Comparison of ENCODE assay signal across 26 cellular contexts in the genomic region with DNA sequence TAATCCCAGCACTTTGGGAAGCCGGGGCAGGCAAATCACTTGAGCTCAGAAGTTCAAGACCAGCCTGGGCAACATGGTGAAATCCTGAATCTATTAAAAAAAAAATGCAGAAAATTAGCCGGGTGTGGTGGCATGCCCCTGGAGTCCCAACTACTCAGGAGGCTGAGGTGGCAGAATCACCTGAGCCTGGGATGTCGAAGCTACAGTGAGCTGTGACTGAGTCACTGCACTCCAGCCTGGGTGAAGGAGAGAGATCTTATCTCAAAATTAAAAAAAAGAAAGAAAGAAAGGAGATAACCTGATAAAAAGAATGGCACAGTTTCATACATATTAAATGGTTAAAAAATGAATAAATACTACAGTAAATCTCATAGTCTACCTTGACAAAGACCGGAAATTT.
DNase-seq lines count a peak whose midpoint lies in the region; ATAC-seq and TF ChIP-seq lines count a peak whose summit lies in the region.
"Had no signal": no experiment of that assay in that cellular context is flagged by ENCODE, and none has a peak within 500 bp of the region (broad histone marks: within the 10 kb centered on the region; RNA-seq: fewer than 3 reads in every experiment).

No MANE protein-coding gene starts in this region.

- CTCF ChIA-PET in activated CD8-positive, alpha-beta T cell treated with anti-CD3 and anti-CD28 coated beads for 36 hours (lab: Charles Lee): no interaction called here

- H3K9me3 Mint-ChIP-seq in activated CD8-positive, alpha-beta T cell treated with anti-CD3 and anti-CD28 coated beads for 36 hours: no peaks in the 10 kb centered on the region
- H3K9me3 Mint-ChIP-seq: CD14-positive monocyte had no signal

- POLR2A ChIA-PET in activated CD8-positive, alpha-beta T cell treated with anti-CD3 and anti-CD28 coated beads for 36 hours (lab: Charles Lee): no interaction called here

- peak overlapping the region; percentile 57 for H3K27ac ChIP-seq in KOPT-K1 (ENCODE audit: low read depth, low read length, poor library complexity, severe bottlenecking)

- TF ChIP-seq CTCF in activated CD8-positive, alpha-beta T cell treated with anti-CD3 and anti-CD28 coated beads for 36 hours (IDR thresholded peaks at IDR 0.05): no peak

- intact Hi-C loops in activated CD8-positive, alpha-beta T cell treated with anti-CD3 and anti-CD28 coated beads for 36 hours (cut with micrococcal nuclease): no loop called here

- ATAC-seq in activated CD8-positive, alpha-beta T cell treated with anti-CD3 and anti-CD28 coated beads for 36 hours: peak; percentile 30
- ATAC-seq in HG02852 (IDR thresholded peaks at IDR 0.05; ENCODE audit: unreplicated experiment) (no peak), GM21390 (IDR thresholded peaks at IDR 0.05; ENCODE audit: unreplicated experiment) (no peak)
- ATAC-seq: left colon; mucosa of descending colon; natural killer cell treated with Interleukin-12 subunit alpha and Interleukin-12 subunit beta and Interleukin-15 and Interleukin-18, amount 100 ng/mL, for 72 hours; Right ventricle myocardium inferior; stimulated activated naive B cell treated with anti-CD40 and anti-IgM and Interleukin-4, amounts not matched to agents 10 μg/mL and 1 μg/mL and 100 μg/mL, for 72 hours had no signal

- DNase-seq in activated CD4-positive, alpha-beta T cell treated with anti-CD3 and anti-CD28 coated beads for 48 hours: peak; percentile 17
- DNase-seq in activated CD4-positive, alpha-beta T cell treated with anti-CD3 and anti-CD28 coated beads for 1 hour: no peak
- no peak for DNase-seq in activated CD8-positive, alpha-beta T cell treated with anti-CD3 and anti-CD28 coated beads for 36 hours
- peak; percentile 71 for DNase-seq in kidney tubule cell (ENCODE audit: low spot score)
- no peak for DNase-seq in NCI-H526 (lab: John Stamatoyannopoulos, UW)
- DNase-seq: activated T-cell treated with anti-CD3 and anti-CD28 coated beads, Interleukin-2, amount 50 U/mL, for 48 hours; central memory CD4-positive, alpha-beta T cell; cortex of kidney; Kasumi-1; left colon; mucosa of descending colon; MV-4-11; NCI-H1436; NCI-H2081 treated with DMSO at 0.1 percent for 48 hours; NCI-H2227 treated with DMSO at 0.1 percent for 48 hours; NCI-H526 treated with DMSO at 0.1 percent for 48 hours; NK-92 treated with Interleukin-12 subunit alpha and Interleukin-12 subunit beta, amount 100 ng/mL, for 24 hours; SK-N-SH; stimulated activated naive B cell treated with anti-CD40 and anti-IgM and Interleukin-4, amounts not matched to agents 10 μg/mL and 1 μg/mL and 100 μg/mL, for 72 hours had no signal

- peaks cover 2% of the 10 kb centered on the region for H3K27me3 Mint-ChIP-seq in activated CD8-positive, alpha-beta T cell treated with anti-CD3 and anti-CD28 coated beads for 36 hours
- H3K27me3 Mint-ChIP-seq: stimulated activated naive B cell treated with anti-CD40 and anti-IgM and Interleukin-4, amounts not matched to agents 10 μg/mL and 1 μg/mL and 100 μg/mL, for 72 hours had no signal

- no peak overlapping the region for H3K27ac Mint-ChIP-seq in activated CD8-positive, alpha-beta T cell treated with anti-CD3 and anti-CD28 coated beads for 36 hours
- H3K27ac Mint-ChIP-seq: CD14-positive monocyte; natural killer cell treated with Interleukin-12 subunit alpha and Interleukin-12 subunit beta and Interleukin-15 and Interleukin-18, amount 100 ng/mL, for 72 hours; stimulated activated naive B cell treated with anti-CD40 and anti-IgM and Interleukin-4, amounts not matched to agents 10 μg/mL and 1 μg/mL and 100 μg/mL, for 72 hours had no signal

- no peaks in the 10 kb centered on the region for H3K36me3 ChIP-seq in KOPT-K1 (ENCODE audit: insufficient read depth, low read length)
- H3K36me3 ChIP-seq: HAP-1 had no signal

- H3K4me3 Mint-ChIP-seq in activated CD8-positive, alpha-beta T cell treated with anti-CD3 and anti-CD28 coated beads for 36 hours: no peak overlapping the region
- H3K4me3 Mint-ChIP-seq: CD14-positive monocyte; natural killer cell treated with Interleukin-12 subunit alpha and Interleukin-12 subunit beta and Interleukin-15 and Interleukin-18, amount 100 ng/mL, for 72 hours; stimulated activated naive B cell treated with anti-CD40 and anti-IgM and Interleukin-4, amounts not matched to agents 10 μg/mL and 1 μg/mL and 100 μg/mL, for 72 hours had no signal

- H3K36me3 Mint-ChIP-seq in activated CD8-positive, alpha-beta T cell treated with anti-CD3 and anti-CD28 coated beads for 36 hours (ENCODE audit: low read depth): peaks cover 1% of the 10 kb centered on the region
- H3K36me3 Mint-ChIP-seq: CD14-positive monocyte; natural killer cell treated with Interleukin-12 subunit alpha and Interleukin-12 subunit beta and Interleukin-15 and Interleukin-18, amount 100 ng/mL, for 72 hours had no signal

- peaks cover 23% of the 10 kb centered on the region for H3K4me1 Mint-ChIP-seq in activated CD8-positive, alpha-beta T cell treated with anti-CD3 and anti-CD28 coated beads for 36 hours (ENCODE audit: low read depth)

- H3K9me3 ChIP-seq in KOPT-K1 (ENCODE audit: insufficient read depth, low read length, poor library complexity, severe bottlenecking): no peaks in the 10 kb centered on the region
- H3K9me3 ChIP-seq: HAP-1, mucosa of descending colon, SK-N-SH had no signal

Comparison
In these comparisons a context has a peak if more than half of its experiments do, and no peak if none do; other contexts are left out.
1. DNase-seq: peak in activated CD4-positive, alpha-beta T cell treated with anti-CD3 and anti-CD28 coated beads for 48 hours (single experiment) and kidney tubule cell (single experiment); none in activated CD4-positive, alpha-beta T cell treated with anti-CD3 and anti-CD28 coated beads for 1 hour (single experiment), activated CD8-positive, alpha-beta T cell treated with anti-CD3 and anti-CD28 coated beads for 36 hours (single experiment) and NCI-H526 (0 of 2).